9 cellular contexts compared by ENCODE assay signal in genomic region chr1:89607888-89608626, GRCh38. TPM values are rescaled to one million over a fixed set of nuclear protein-coding genes. Genes with fewer than 3 reads are reported as not detected.
DNase-seq lines count a peak whose midpoint lies in the region; ATAC-seq lines count a peak whose summit lies in the region.
"Had no signal": no experiment of that assay in that cellular context is flagged by ENCODE, and none has a peak within 500 bp of the region (broad histone marks: within the 10 kb centered on the region; RNA-seq: fewer than 3 reads in every experiment).

No MANE protein-coding gene starts in this region.

- peak; percentile 60 for DNase-seq in T-helper 9 cell
- DNase-seq in activated effector memory CD4-positive, alpha-beta T cell treated with anti-CD3 and anti-CD28 coated beads, Interleukin-2, amount 50 U/mL, for 16 hours: peak; percentile 89
- DNase-seq in immature natural killer cell: peak; percentile 53 to 65 (median 59)
- no peak for DNase-seq in stimulated activated naive B cell treated with anti-CD40 and anti-IgM and Interleukin-4, amounts not matched to agents 10 μg/mL and 1 μg/mL and 100 μg/mL, for 72 hours
- no peak for DNase-seq in NCI-H2171 (lab: John Stamatoyannopoulos, UW)
- DNase-seq in NCI-H2196 (lab: John Stamatoyannopoulos, UW; ENCODE audit: unreplicated experiment): no peak
- DNase-seq in NCI-H1105 (lab: John Stamatoyannopoulos, UW): no peak
- DNase-seq: GOT3 had no signal

- no peaks in the 10 kb centered on the region for H3K36me3 Mint-ChIP-seq in immature natural killer cell
- peaks cover 10 to 30% of the 10 kb centered on the region in 2 donors for H3K36me3 Mint-ChIP-seq in stimulated activated naive B cell treated with anti-CD40 and anti-IgM and Interleukin-4, amounts not matched to agents 10 μg/mL and 1 μg/mL and 100 μg/mL, for 72 hours

- H3K27me3 Mint-ChIP-seq in immature natural killer cell (ENCODE audit: low read depth in 3 of 3): no peaks in the 10 kb centered on the region
- no peaks in the 10 kb centered on the region for H3K27me3 Mint-ChIP-seq in stimulated activated naive B cell treated with anti-CD40 and anti-IgM and Interleukin-4, amounts not matched to agents 10 μg/mL and 1 μg/mL and 100 μg/mL, for 72 hours

- peak overlapping the region; percentile 53 to 88 (median 79) for H3K4me3 Mint-ChIP-seq in immature natural killer cell
- H3K4me3 Mint-ChIP-seq in stimulated activated naive B cell treated with anti-CD40 and anti-IgM and Interleukin-4, amounts not matched to agents 10 μg/mL and 1 μg/mL and 100 μg/mL, for 72 hours: no peak overlapping the region

- peak overlapping the region; percentile 75 to 93 (median 86) for H3K27ac Mint-ChIP-seq in immature natural killer cell
- peak overlapping the region; percentile 14 for H3K27ac Mint-ChIP-seq in stimulated activated naive B cell treated with anti-CD40 and anti-IgM and Interleukin-4, amounts not matched to agents 10 μg/mL and 1 μg/mL and 100 μg/mL, for 72 hours

- no peaks in the 10 kb centered on the region for H3K9me3 Mint-ChIP-seq in immature natural killer cell
- no peaks in the 10 kb centered on the region for H3K9me3 Mint-ChIP-seq in stimulated activated naive B cell treated with anti-CD40 and anti-IgM and Interleukin-4, amounts not matched to agents 10 μg/mL and 1 μg/mL and 100 μg/mL, for 72 hours

- ATAC-seq in stimulated activated naive B cell treated with anti-CD40 and anti-IgM and Interleukin-4, amounts not matched to agents 10 μg/mL and 1 μg/mL and 100 μg/mL, for 72 hours (replicated peaks): peak; percentile 18 to 31
- ATAC-seq in HG03378 (IDR thresholded peaks at IDR 0.05; ENCODE audit: unreplicated experiment): no peak

- H3K4me1 Mint-ChIP-seq in immature natural killer cell: peaks cover 67 to 68% of the 10 kb centered on the region in 2 donors
- peaks cover 60 to 90% of the 10 kb centered on the region in 2 donors for H3K4me1 Mint-ChIP-seq in stimulated activated naive B cell treated with anti-CD40 and anti-IgM and Interleukin-4, amounts not matched to agents 10 μg/mL and 1 μg/mL and 100 μg/mL, for 72 hours

RNA-seq across cellular contexts. Expression of gene LRRC8C, which starts 24.9 kb away (rescaled TPM):
- 1 to 10 TPM; 3.5 to 7.3 (median 4.1) TPM for polyA plus RNA-seq in immature natural killer cell

Comparison
In these comparisons a context has a peak if more than half of its experiments do, and no peak if none do; other contexts are left out.
1. DNase-seq: peak in T-helper 9 cell (single experiment), activated effector memory CD4-positive, alpha-beta T cell treated with anti-CD3 and anti-CD28 coated beads, Interleukin-2, amount 50 U/mL, for 16 hours (single experiment) and immature natural killer cell (3 of 3); none in stimulated activated naive B cell treated with anti-CD40 and anti-IgM and Interleukin-4, amounts not matched to agents 10 μg/mL and 1 μg/mL and 100 μg/mL, for 72 hours (single experiment), NCI-H2171 (single experiment), NCI-H2196 (single experiment) and NCI-H1105 (single experiment).
2. H3K4me3 Mint-ChIP-seq: peak in immature natural killer cell (5 of 5); none in stimulated activated naive B cell treated with anti-CD40 and anti-IgM and Interleukin-4, amounts not matched to agents 10 μg/mL and 1 μg/mL and 100 μg/mL, for 72 hours (0 of 2).